15 cellular contexts compared by ENCODE assay signal in genomic region chr20:32454164-32455145, GRCh38.
DNase-seq lines count a peak whose midpoint lies in the region; ATAC-seq and TF ChIP-seq lines count a peak whose summit lies in the region.
"Had no signal": no experiment of that assay in that cellular context is flagged by ENCODE, and none has a peak within 500 bp of the region (broad histone marks: within the 10 kb centered on the region; RNA-seq: fewer than 3 reads in every experiment).

No MANE protein-coding gene starts in this region.

- H3K27ac Mint-ChIP-seq in activated CD8-positive, alpha-beta T cell treated with anti-CD3 and anti-CD28 coated beads for 36 hours: peak overlapping the region; percentile 47
- H3K27ac Mint-ChIP-seq in activated CD8-positive, alpha-beta T cell treated with anti-CD3 and anti-CD28 coated beads, Interleukin-2, amount 10 ng/mL, durations not matched to agents 7 days and 5 days: no peak overlapping the region
- peak overlapping the region; percentile 89 for H3K27ac Mint-ChIP-seq in progenitor cell of endocrine pancreas

- no peak overlapping the region for H3K4me3 Mint-ChIP-seq in activated CD8-positive, alpha-beta T cell treated with anti-CD3 and anti-CD28 coated beads for 36 hours
- no peak overlapping the region for H3K4me3 Mint-ChIP-seq in activated CD8-positive, alpha-beta T cell treated with anti-CD3 and anti-CD28 coated beads, Interleukin-2, amount 10 ng/mL, durations not matched to agents 7 days and 5 days
- no peak overlapping the region for H3K4me3 Mint-ChIP-seq in progenitor cell of endocrine pancreas (ENCODE audit: low read depth)
- H3K4me3 Mint-ChIP-seq: activated CD4-positive, alpha-beta T cell treated with anti-CD3 and anti-CD28 coated beads, Interleukin-2, amount 10 ng/mL, durations not matched to agents 7 days and 5 days; type B pancreatic cell had no signal

- no peak overlapping the region for H3K4me3 ChIP-seq in WERI-Rb-1 (ENCODE audit: low read depth, low read length)
- H3K4me3 ChIP-seq: adrenal gland, psoas muscle had no signal

- H3K9me3 Mint-ChIP-seq in activated CD8-positive, alpha-beta T cell treated with anti-CD3 and anti-CD28 coated beads for 36 hours: no peaks in the 10 kb centered on the region
- no peaks in the 10 kb centered on the region for H3K9me3 Mint-ChIP-seq in activated CD8-positive, alpha-beta T cell treated with anti-CD3 and anti-CD28 coated beads, Interleukin-2, amount 10 ng/mL, durations not matched to agents 7 days and 5 days (ENCODE audit: insufficient read depth)
- no peaks in the 10 kb centered on the region for H3K9me3 Mint-ChIP-seq in progenitor cell of endocrine pancreas (ENCODE audit: low read depth)
- H3K9me3 Mint-ChIP-seq: activated CD4-positive, alpha-beta T cell treated with anti-CD3 and anti-CD28 coated beads, Interleukin-2, amount 10 ng/mL, durations not matched to agents 7 days and 5 days; type B pancreatic cell had no signal

- peaks cover 7% of the 10 kb centered on the region for H3K4me1 Mint-ChIP-seq in activated CD8-positive, alpha-beta T cell treated with anti-CD3 and anti-CD28 coated beads for 36 hours (ENCODE audit: low read depth)
- H3K4me1 Mint-ChIP-seq in activated CD8-positive, alpha-beta T cell treated with anti-CD3 and anti-CD28 coated beads, Interleukin-2, amount 10 ng/mL, durations not matched to agents 7 days and 5 days (ENCODE audit: low read depth): no peaks in the 10 kb centered on the region
- H3K4me1 Mint-ChIP-seq in progenitor cell of endocrine pancreas (ENCODE audit: low read depth): peaks cover 19% of the 10 kb centered on the region
- H3K4me1 Mint-ChIP-seq: activated CD4-positive, alpha-beta T cell treated with anti-CD3 and anti-CD28 coated beads, Interleukin-2, amount 10 ng/mL, durations not matched to agents 7 days and 5 days had no signal

- DNase-seq in activated CD8-positive, alpha-beta T cell treated with anti-CD3 and anti-CD28 coated beads for 36 hours: no peak
- DNase-seq in activated CD8-positive, alpha-beta T cell treated with anti-CD3 and anti-CD28 coated beads, Interleukin-2, amount 10 ng/mL, durations not matched to agents 7 days and 5 days: no peak
- DNase-seq in WERI-Rb-1 (no peak), progenitor cell of endocrine pancreas (ENCODE audit: low spot score, unreplicated experiment) (no peak), AML-193 (lab: John Stamatoyannopoulos, UW) (no peak), NCI-H446 (lab: John Stamatoyannopoulos, UW) (no peak)
- DNase-seq: activated CD4-positive, alpha-beta T cell treated with anti-CD3 and anti-CD28 coated beads, Interleukin-2, amount 10 ng/mL, durations not matched to agents 7 days and 5 days; adrenal gland; Karpas-422; NCI-H1105; stimulated activated naive CD4-positive, alpha-beta T cell had no signal

- H3K27ac ChIP-seq in WERI-Rb-1: peak overlapping the region; percentile 96; the same call in 1 of the 2 replicates
- peak overlapping the region; percentile 90 for H3K27ac ChIP-seq in layer of hippocampus (ENCODE audit: low read depth, low read length)
- H3K27ac ChIP-seq: psoas muscle had no signal

- no peaks in the 10 kb centered on the region for H3K27me3 Mint-ChIP-seq in activated CD8-positive, alpha-beta T cell treated with anti-CD3 and anti-CD28 coated beads for 36 hours
- H3K27me3 Mint-ChIP-seq in activated CD8-positive, alpha-beta T cell treated with anti-CD3 and anti-CD28 coated beads, Interleukin-2, amount 10 ng/mL, durations not matched to agents 7 days and 5 days (ENCODE audit: low read depth): no peaks in the 10 kb centered on the region
- no peaks in the 10 kb centered on the region for H3K27me3 Mint-ChIP-seq in progenitor cell of endocrine pancreas
- H3K27me3 Mint-ChIP-seq: activated CD4-positive, alpha-beta T cell treated with anti-CD3 and anti-CD28 coated beads, Interleukin-2, amount 10 ng/mL, durations not matched to agents 7 days and 5 days; type B pancreatic cell had no signal

- CTCF ChIA-PET in activated CD8-positive, alpha-beta T cell treated with anti-CD3 and anti-CD28 coated beads for 36 hours (lab: Charles Lee): no interaction called here
- CTCF ChIA-PET in activated CD8-positive, alpha-beta T cell treated with anti-CD3 and anti-CD28 coated beads, Interleukin-2, amount 10 ng/mL, durations not matched to agents 7 days and 5 days (lab: Charles Lee): no interaction called here

- ATAC-seq in activated CD8-positive, alpha-beta T cell treated with anti-CD3 and anti-CD28 coated beads for 36 hours: no peak
- ATAC-seq in activated CD8-positive, alpha-beta T cell treated with anti-CD3 and anti-CD28 coated beads, Interleukin-2, amount 10 ng/mL, durations not matched to agents 7 days and 5 days: no peak
- ATAC-seq in GM21723 (IDR thresholded peaks at IDR 0.05; ENCODE audit: unreplicated experiment): no peak

- H3K27me3 ChIP-seq in WERI-Rb-1 (ENCODE audit: insufficient read depth, low read depth, severe bottlenecking): no peaks in the 10 kb centered on the region
- no peaks in the 10 kb centered on the region for H3K27me3 ChIP-seq in layer of hippocampus (ENCODE audit: control insufficient read depth, insufficient read depth, low read length)
- H3K27me3 ChIP-seq: adrenal gland had no signal

- H3K36me3 ChIP-seq in WERI-Rb-1: peaks cover 61% of the 10 kb centered on the region

- TF ChIP-seq CTCF in activated CD8-positive, alpha-beta T cell treated with anti-CD3 and anti-CD28 coated beads for 36 hours (IDR thresholded peaks at IDR 0.05): no peak
- TF ChIP-seq CTCF in WERI-Rb-1 (IDR thresholded peaks at IDR 0.05; ENCODE audit: low read depth, low read length) (no peak), progenitor cell of endocrine pancreas (IDR thresholded peaks at IDR 0.05; ENCODE audit: unreplicated experiment) (no peak)

- POLR2A ChIA-PET in activated CD8-positive, alpha-beta T cell treated with anti-CD3 and anti-CD28 coated beads for 36 hours (lab: Charles Lee): interaction anchor here (2.9 kb wide), 1 partner anchor 11 kb away, joined by 9 read pairs; no protein-coding TSS in a partner anchor
- POLR2A ChIA-PET in activated CD8-positive, alpha-beta T cell treated with anti-CD3 and anti-CD28 coated beads, Interleukin-2, amount 10 ng/mL, durations not matched to agents 7 days and 5 days (lab: Charles Lee): no interaction called here

- H3K36me3 Mint-ChIP-seq in activated CD8-positive, alpha-beta T cell treated with anti-CD3 and anti-CD28 coated beads for 36 hours (ENCODE audit: low read depth): no peaks in the 10 kb centered on the region
- peaks cover 4% of the 10 kb centered on the region for H3K36me3 Mint-ChIP-seq in activated CD8-positive, alpha-beta T cell treated with anti-CD3 and anti-CD28 coated beads, Interleukin-2, amount 10 ng/mL, durations not matched to agents 7 days and 5 days (ENCODE audit: low read depth)
- H3K36me3 Mint-ChIP-seq in progenitor cell of endocrine pancreas (ENCODE audit: insufficient read depth): peaks cover 13% of the 10 kb centered on the region

- intact Hi-C loops in activated CD8-positive, alpha-beta T cell treated with anti-CD3 and anti-CD28 coated beads for 36 hours (cut with micrococcal nuclease): no loop called here

- H3K9me3 ChIP-seq in WERI-Rb-1 (ENCODE audit: severe bottlenecking): no peaks in the 10 kb centered on the region
- H3K9me3 ChIP-seq: adrenal gland, psoas muscle had no signal
